In the genomic region with DNA sequence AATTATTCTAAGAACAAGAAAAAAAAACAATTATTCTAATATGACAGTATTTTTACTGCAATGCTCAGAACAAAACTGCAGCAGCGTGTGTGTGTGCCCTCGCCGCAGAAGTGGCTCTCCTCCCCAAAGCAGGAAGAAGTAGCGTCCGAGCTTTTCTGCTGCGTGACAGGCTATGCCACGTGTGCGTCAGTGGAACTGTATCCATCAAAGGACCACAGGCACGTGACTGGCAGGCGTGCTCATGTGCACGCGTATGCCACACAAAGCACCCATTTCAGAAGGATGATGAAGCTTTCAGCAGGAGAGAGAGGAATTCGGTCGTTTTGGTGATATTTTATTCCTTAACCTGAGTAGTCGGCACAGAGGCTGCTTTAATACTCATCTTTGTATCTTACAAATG, we compare ENCODE assay signal across 1 cellular context.
TF ChIP-seq lines count a peak whose summit lies in the region.

No MANE protein-coding gene starts in this region.

TF ChIP-seq in GM12878, 131 proteins besides CTCF, POLR2A, EP300 and RAD21:
- TF ChIP-seq BHLHE40 (IDR thresholded peaks at IDR 0.05; ENCODE audit: borderline replicate concordance in 1 of 2, low read depth in 2 of 2, low read length in 1 of 2) (peak; percentile 42 to 49; a peak in 2 of 4 replicates), ZBED1 (IDR thresholded peaks at IDR 0.05; ENCODE audit: borderline replicate concordance) (no peak), NBN (IDR thresholded peaks at IDR 0.05) (no peak)
- TF ChIP-seq, protein P1, sequence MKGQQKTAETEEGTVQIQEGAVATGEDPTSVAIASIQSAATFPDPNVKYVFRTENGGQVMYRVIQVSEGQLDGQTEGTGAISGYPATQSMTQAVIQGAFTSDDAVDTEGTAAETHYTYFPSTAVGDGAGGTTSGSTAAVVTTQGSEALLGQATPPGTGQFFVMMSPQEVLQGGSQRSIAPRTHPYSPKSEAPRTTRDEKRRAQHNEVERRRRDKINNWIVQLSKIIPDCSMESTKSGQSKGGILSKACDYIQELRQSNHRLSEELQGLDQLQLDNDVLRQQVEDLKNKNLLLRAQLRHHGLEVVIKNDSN (IDR thresholded peaks at IDR 0.05; ENCODE audit: borderline replicate concordance, extremely low read length, insufficient read depth, low read depth, low read length) = peak; percentile 6
